Comparison of ENCODE assay signal across 8 cellular contexts in the genomic region with DNA sequence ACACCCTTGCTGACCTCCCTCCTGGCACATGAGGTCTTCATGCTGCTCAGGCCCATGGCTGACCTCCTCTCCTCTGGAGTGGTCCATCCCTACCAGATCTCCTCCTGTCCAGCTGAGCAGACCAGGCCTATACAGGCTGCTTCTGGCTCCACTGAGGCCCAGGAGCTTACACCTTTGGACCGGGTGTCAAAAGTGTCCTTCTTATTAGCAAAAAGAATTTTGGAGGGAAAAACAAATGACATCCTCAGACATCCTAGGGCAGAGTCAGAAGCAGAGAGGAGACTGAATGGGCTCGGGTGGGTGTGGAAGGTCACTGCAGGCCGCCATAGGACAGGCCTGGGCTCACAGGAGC. TPM values are rescaled to one million over a fixed set of nuclear protein-coding genes. Genes with fewer than 3 reads are reported as not detected.
A peak's percentile ranks its signal among the peaks of the same experiment; 100 is the strongest.
DNase-seq lines count a peak whose midpoint lies in the region; ATAC-seq and TF ChIP-seq lines count a peak whose summit lies in the region.

No MANE protein-coding gene starts in this region.

- H3K27me3 Mint-ChIP-seq in T-cell (peaks cover 0 to 4% of the 10 kb centered on the region in 2 donors), glutamatergic neuron (ENCODE audit: unreplicated experiment) (peaks cover 10% of the 10 kb centered on the region)

- H3K27ac Mint-ChIP-seq in T-cell (peak overlapping the region in 1 of 2 donors; percentile 81), glutamatergic neuron (ENCODE audit: unreplicated experiment) (no peak overlapping the region)

- H3K27ac ChIP-seq in HEK293 (ENCODE audit: extremely low read depth, low read depth, low read length) = peak overlapping the region; percentile 84

- H3K9me3 Mint-ChIP-seq in T-cell = no peaks in the 10 kb centered on the region
- peaks cover 5% of the 10 kb centered on the region for H3K9me3 Mint-ChIP-seq in glutamatergic neuron (ENCODE audit: unreplicated experiment)

- ATAC-seq in T-cell (replicated peaks in 1 of 4) (no peak), GM21737 (IDR thresholded peaks at IDR 0.05; ENCODE audit: unreplicated experiment) (no peak)

- H3K36me3 Mint-ChIP-seq in T-cell (no peaks in the 10 kb centered on the region), glutamatergic neuron (ENCODE audit: unreplicated experiment) (no peaks in the 10 kb centered on the region)

- peaks cover 19 to 24% (median 24%) of the 10 kb centered on the region in 3 donors for H3K4me1 Mint-ChIP-seq in T-cell
- peaks cover 11% of the 10 kb centered on the region for H3K4me1 Mint-ChIP-seq in glutamatergic neuron (ENCODE audit: low read depth, unreplicated experiment)

- H3K4me1 ChIP-seq in HEK293 (ENCODE audit: control insufficient read depth, insufficient read depth, low read length) (peaks cover 2% of the 10 kb centered on the region; the same call in 1 of the 2 replicates), skeletal muscle satellite cell (ENCODE audit: control insufficient read depth, insufficient read depth, low read length) (peaks cover 10% of the 10 kb centered on the region)

- H3K9me3 ChIP-seq in HEK293 (ENCODE audit: control insufficient read depth, insufficient read depth, low read depth, low read length) (no peaks in the 10 kb centered on the region), skeletal muscle satellite cell (replicated peaks; ENCODE audit: low read length) (no peaks in the 10 kb centered on the region)

- no peaks in the 10 kb centered on the region for H3K27me3 ChIP-seq in skeletal muscle satellite cell (ENCODE audit: control insufficient read depth, insufficient read depth, low read length)

- POLR2A ChIA-PET in HEK293 (lab: Yijun Ruan, JAX) (no interaction called here), T-cell (lab: Charles Lee) (no interaction called here)

- CTCF ChIA-PET in HEK293 (lab: Yijun Ruan, JAX) (interaction anchor here (0.5 to 4.2 kb wide), 8 partner anchors 9 to 425 kb away, joined by 3 to 50 read pairs (median 4); no protein-coding TSS in a partner anchor), T-cell (lab: Charles Lee) (interaction anchor here in 1 of 2 donors (2.6 kb wide), 1 partner anchor 95 kb away, joined by 62 read pairs; no protein-coding TSS in a partner anchor)

- no peak overlapping the region for H3K9ac ChIP-seq in skeletal muscle satellite cell (ENCODE audit: low read depth, low read length)

- TF ChIP-seq CTCF in HEK293 (tag by site-specific recombination; IDR thresholded peaks at IDR 0.05) = no peak
- TF ChIP-seq CTCF in glutamatergic neuron (IDR thresholded peaks at IDR 0.05; ENCODE audit: partially characterized antibody, unreplicated experiment) = no peak

- no peak overlapping the region for H3K4me2 ChIP-seq in skeletal muscle satellite cell (ENCODE audit: low read length)

- DNase-seq in T-cell (no peak), glutamatergic neuron (no peak), OCI-M1 (lab: John Stamatoyannopoulos, UW) (no peak), iPS-NIHi11 (ENCODE audit: low spot score) (no peak)
- no peak for DNase-seq in stimulated activated CD4-positive, alpha-beta T cell treated with anti-CD3 and anti-CD28 coated beads, Interleukin-2, amount 100 ng/mL, for 24 hours

- H3K4me3 Mint-ChIP-seq in T-cell = peak overlapping the region; percentile 75 to 84 (median 77)
- peak overlapping the region; percentile 71 for H3K4me3 Mint-ChIP-seq in glutamatergic neuron (ENCODE audit: unreplicated experiment)

- H3K4me3 ChIP-seq in HEK293 (ENCODE audit: low read depth, low read length) = no peak overlapping the region
- peak overlapping the region; percentile 71 for H3K4me3 ChIP-seq in skeletal muscle satellite cell (ENCODE audit: low read length)

- H3K36me3 ChIP-seq in HEK293 (ENCODE audit: control insufficient read depth in 2 of 2, insufficient read depth in 1 of 2, low read length in 2 of 2) (no peaks in the 10 kb centered on the region), skeletal muscle satellite cell (ENCODE audit: insufficient read depth, low read length) (no peaks in the 10 kb centered on the region)

TF ChIP-seq in HEK293, 187 proteins besides CTCF, POLR2A, EP300 and RAD21 (continues in another document):
- TF ChIP-seq, protein P1, sequence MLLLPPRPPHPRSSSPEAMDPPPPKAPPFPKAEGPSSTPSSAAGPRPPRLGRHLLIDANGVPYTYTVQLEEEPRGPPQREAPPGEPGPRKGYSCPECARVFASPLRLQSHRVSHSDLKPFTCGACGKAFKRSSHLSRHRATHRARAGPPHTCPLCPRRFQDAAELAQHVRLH (tag by site-specific recombination; IDR thresholded peaks at IDR 0.05) = no peak
- TF ChIP-seq ZNF707 (tag by site-specific recombination; IDR thresholded peaks at IDR 0.05) (no peak), ZNF114 (tag by site-specific recombination; IDR thresholded peaks at IDR 0.05) (no peak), ZIC2 (tag by site-specific recombination; IDR thresholded peaks at IDR 0.05) (no peak), ZNF10 (tag by site-specific recombination; IDR thresholded peaks at IDR 0.05) (no peak), ZNF132 (tag by site-specific recombination; IDR thresholded peaks at IDR 0.05; ENCODE audit: borderline replicate concordance) (no peak), ZNF510 (tag by site-specific recombination; IDR thresholded peaks at IDR 0.05; ENCODE audit: insufficient replicate concordance) (no peak), ZNF138 (tag by site-specific recombination; IDR thresholded peaks at IDR 0.05; ENCODE audit: borderline replicate concordance) (no peak)
- TF ChIP-seq, protein P2, sequence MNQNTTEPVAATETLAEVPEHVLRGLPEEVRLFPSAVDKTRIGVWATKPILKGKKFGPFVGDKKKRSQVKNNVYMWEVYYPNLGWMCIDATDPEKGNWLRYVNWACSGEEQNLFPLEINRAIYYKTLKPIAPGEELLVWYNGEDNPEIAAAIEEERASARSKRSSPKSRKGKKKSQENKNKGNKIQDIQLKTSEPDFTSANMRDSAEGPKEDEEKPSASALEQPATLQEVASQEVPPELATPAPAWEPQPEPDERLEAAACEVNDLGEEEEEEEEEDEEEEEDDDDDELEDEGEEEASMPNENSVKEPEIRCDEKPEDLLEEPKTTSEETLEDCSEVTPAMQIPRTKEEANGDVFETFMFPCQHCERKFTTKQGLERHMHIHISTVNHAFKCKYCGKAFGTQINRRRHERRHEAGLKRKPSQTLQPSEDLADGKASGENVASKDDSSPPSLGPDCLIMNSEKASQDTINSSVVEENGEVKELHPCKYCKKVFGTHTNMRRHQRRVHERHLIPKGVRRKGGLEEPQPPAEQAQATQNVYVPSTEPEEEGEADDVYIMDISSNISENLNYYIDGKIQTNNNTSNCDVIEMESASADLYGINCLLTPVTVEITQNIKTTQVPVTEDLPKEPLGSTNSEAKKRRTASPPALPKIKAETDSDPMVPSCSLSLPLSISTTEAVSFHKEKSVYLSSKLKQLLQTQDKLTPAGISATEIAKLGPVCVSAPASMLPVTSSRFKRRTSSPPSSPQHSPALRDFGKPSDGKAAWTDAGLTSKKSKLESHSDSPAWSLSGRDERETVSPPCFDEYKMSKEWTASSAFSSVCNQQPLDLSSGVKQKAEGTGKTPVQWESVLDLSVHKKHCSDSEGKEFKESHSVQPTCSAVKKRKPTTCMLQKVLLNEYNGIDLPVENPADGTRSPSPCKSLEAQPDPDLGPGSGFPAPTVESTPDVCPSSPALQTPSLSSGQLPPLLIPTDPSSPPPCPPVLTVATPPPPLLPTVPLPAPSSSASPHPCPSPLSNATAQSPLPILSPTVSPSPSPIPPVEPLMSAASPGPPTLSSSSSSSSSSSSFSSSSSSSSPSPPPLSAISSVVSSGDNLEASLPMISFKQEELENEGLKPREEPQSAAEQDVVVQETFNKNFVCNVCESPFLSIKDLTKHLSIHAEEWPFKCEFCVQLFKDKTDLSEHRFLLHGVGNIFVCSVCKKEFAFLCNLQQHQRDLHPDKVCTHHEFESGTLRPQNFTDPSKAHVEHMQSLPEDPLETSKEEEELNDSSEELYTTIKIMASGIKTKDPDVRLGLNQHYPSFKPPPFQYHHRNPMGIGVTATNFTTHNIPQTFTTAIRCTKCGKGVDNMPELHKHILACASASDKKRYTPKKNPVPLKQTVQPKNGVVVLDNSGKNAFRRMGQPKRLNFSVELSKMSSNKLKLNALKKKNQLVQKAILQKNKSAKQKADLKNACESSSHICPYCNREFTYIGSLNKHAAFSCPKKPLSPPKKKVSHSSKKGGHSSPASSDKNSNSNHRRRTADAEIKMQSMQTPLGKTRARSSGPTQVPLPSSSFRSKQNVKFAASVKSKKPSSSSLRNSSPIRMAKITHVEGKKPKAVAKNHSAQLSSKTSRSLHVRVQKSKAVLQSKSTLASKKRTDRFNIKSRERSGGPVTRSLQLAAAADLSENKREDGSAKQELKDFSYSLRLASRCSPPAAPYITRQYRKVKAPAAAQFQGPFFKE (tag by site-specific recombination; IDR thresholded peaks at IDR 0.05; ENCODE audit: borderline replicate concordance) = no peak
- TF ChIP-seq, protein P3, sequence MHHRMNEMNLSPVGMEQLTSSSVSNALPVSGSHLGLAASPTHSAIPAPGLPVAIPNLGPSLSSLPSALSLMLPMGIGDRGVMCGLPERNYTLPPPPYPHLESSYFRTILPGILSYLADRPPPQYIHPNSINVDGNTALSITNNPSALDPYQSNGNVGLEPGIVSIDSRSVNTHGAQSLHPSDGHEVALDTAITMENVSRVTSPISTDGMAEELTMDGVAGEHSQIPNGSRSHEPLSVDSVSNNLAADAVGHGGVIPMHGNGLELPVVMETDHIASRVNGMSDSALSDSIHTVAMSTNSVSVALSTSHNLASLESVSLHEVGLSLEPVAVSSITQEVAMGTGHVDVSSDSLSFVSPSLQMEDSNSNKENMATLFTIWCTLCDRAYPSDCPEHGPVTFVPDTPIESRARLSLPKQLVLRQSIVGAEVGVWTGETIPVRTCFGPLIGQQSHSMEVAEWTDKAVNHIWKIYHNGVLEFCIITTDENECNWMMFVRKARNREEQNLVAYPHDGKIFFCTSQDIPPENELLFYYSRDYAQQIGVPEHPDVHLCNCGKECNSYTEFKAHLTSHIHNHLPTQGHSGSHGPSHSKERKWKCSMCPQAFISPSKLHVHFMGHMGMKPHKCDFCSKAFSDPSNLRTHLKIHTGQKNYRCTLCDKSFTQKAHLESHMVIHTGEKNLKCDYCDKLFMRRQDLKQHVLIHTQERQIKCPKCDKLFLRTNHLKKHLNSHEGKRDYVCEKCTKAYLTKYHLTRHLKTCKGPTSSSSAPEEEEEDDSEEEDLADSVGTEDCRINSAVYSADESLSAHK (tag by site-specific recombination; IDR thresholded peaks at IDR 0.05) = no peak

RNA-seq across cellular contexts. Expression of a gene that starts 38.1 kb away (rescaled TPM):
- total RNA-seq in T-cell (100 to 1,000 TPM; 103 to 142 (median 115) TPM), glutamatergic neuron (ENCODE audit: unreplicated experiment) (633 TPM)
- 77.3 and 86.7 TPM in 2 replicates for total RNA-seq in skeletal muscle satellite cell (2012; rRNA removed)
